In the genomic region with DNA sequence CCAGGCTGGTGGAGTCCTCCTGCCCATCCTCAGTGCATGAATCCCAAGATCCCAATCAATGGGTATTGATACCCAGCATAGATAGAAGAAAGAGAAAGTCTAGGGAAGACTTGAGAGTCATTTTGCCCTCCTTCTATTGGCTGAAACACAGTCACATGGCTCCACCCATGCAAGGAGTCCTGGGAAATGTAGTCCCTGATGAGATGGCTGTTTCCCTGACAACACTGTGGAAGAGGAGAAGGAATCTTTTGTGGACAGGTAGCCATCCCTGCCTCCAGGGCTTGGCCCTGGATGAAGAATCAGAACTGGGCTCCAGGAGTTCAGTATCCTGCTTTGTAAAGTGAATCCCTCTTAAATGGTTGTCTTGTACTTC, we compare ENCODE assay signal across 2 cellular contexts.
TF ChIP-seq lines count a peak whose summit lies in the region.

No MANE protein-coding gene starts in this region.

TF ChIP-seq in HCT116, 20 proteins besides CTCF, POLR2A, EP300 and RAD21:
- TF ChIP-seq TCF7L2 (IDR thresholded peaks at IDR 0.05; ENCODE audit: borderline replicate concordance, extremely low read depth, insufficient read depth, insufficient read length) (no peak), ZNF274 (IDR thresholded peaks at IDR 0.05; ENCODE audit: low read depth, low read length) (no peak), ZBTB33 (IDR thresholded peaks at IDR 0.05; ENCODE audit: extremely low read depth, insufficient replicate concordance, low read length) (no peak), YY1 (IDR thresholded peaks at IDR 0.05; ENCODE audit: extremely low read depth, insufficient replicate concordance, low read depth, low read length) (peak; percentile 10), CBX3 (IDR thresholded peaks at IDR 0.05; ENCODE audit: low read depth) (no peak), ZFX (IDR thresholded peaks at IDR 0.05) (no peak), REST (IDR thresholded peaks at IDR 0.05; ENCODE audit: low read depth) (no peak), CEBPB (IDR thresholded peaks at IDR 0.05; ENCODE audit: low read depth) (no peak), FOSL1 (IDR thresholded peaks at IDR 0.05; ENCODE audit: low read depth) (no peak), EGR1 (IDR thresholded peaks at IDR 0.05; ENCODE audit: low read depth) (no peak), ELF1 (IDR thresholded peaks at IDR 0.05; ENCODE audit: borderline replicate concordance, low read depth) (no peak), SP1 (IDR thresholded peaks at IDR 0.05; ENCODE audit: low read depth) (peak; percentile 49), EZH2phosphoT487 (IDR thresholded peaks at IDR 0.05; ENCODE audit: borderline replicate concordance) (no peak), SIN3A (IDR thresholded peaks at IDR 0.05; ENCODE audit: low read depth) (no peak)
- TF ChIP-seq, protein P1, sequence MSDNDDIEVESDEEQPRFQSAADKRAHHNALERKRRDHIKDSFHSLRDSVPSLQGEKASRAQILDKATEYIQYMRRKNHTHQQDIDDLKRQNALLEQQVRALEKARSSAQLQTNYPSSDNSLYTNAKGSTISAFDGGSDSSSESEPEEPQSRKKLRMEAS (IDR thresholded peaks at IDR 0.05) = no peak
- TF ChIP-seq, protein P2, sequence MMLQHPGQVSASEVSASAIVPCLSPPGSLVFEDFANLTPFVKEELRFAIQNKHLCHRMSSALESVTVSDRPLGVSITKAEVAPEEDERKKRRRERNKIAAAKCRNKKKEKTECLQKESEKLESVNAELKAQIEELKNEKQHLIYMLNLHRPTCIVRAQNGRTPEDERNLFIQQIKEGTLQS (IDR thresholded peaks at IDR 0.05) = no peak

TF ChIP-seq in GM12878, 131 proteins besides CTCF, POLR2A, EP300 and RAD21:
- TF ChIP-seq SMARCA5 (IDR thresholded peaks at IDR 0.05) = no peak
- TF ChIP-seq HCFC1 (IDR thresholded peaks at IDR 0.05; ENCODE audit: low read length) = peak; percentile 53
- peak; percentile 63 for TF ChIP-seq USF1 (IDR thresholded peaks at IDR 0.05; ENCODE audit: borderline replicate concordance, extremely low read length, insufficient read depth, low read depth, low read length)
- no peak for TF ChIP-seq KLF5 (IDR thresholded peaks at IDR 0.05; ENCODE audit: partially characterized antibody)
- TF ChIP-seq, protein P3, sequence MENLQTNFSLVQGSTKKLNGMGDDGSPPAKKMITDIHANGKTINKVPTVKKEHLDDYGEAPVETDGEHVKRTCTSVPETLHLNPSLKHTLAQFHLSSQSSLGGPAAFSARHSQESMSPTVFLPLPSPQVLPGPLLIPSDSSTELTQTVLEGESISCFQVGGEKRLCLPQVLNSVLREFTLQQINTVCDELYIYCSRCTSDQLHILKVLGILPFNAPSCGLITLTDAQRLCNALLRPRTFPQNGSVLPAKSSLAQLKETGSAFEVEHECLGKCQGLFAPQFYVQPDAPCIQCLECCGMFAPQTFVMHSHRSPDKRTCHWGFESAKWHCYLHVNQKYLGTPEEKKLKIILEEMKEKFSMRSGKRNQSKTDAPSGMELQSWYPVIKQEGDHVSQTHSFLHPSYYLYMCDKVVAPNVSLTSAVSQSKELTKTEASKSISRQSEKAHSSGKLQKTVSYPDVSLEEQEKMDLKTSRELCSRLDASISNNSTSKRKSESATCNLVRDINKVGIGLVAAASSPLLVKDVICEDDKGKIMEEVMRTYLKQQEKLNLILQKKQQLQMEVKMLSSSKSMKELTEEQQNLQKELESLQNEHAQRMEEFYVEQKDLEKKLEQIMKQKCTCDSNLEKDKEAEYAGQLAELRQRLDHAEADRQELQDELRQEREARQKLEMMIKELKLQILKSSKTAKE (IDR thresholded peaks at IDR 0.05; ENCODE audit: low read depth, poor library complexity, severe bottlenecking) = no peak
- TF ChIP-seq SIX5 (IDR thresholded peaks at IDR 0.05; ENCODE audit: low read depth, low read length, severe bottlenecking) = peak; percentile 61
